In genomic region chr6:63316113-63316512, GRCh38 we compare ENCODE assay signal across 11 cellular contexts. TPM values are rescaled to one million over a fixed set of nuclear protein-coding genes. Genes with fewer than 3 reads are reported as not detected.
"Had no signal": no experiment of that assay in that cellular context is flagged by ENCODE, and none has a peak within 500 bp of the region (broad histone marks: within the 10 kb centered on the region; RNA-seq: fewer than 3 reads in every experiment).

No MANE protein-coding gene starts in this region.

- H3K4me3 Mint-ChIP-seq: H9 had no signal

- H3K4me1 Mint-ChIP-seq: H9 had no signal

- DNase-seq: GM23248, GOT3, H9, HCEC 1CT, IMR-90, Kasumi-1 had no signal

- ATAC-seq: K562 had no signal

- H3K4me2 ChIP-seq: KMS-11 had no signal

- H3K9ac ChIP-seq: GM23248, KMS-11 had no signal

- H3K9me3 Mint-ChIP-seq: H9 had no signal

- H3K27ac ChIP-seq: GM23248, HL-60, KMS-11 had no signal

- H2AFZ ChIP-seq: GM23248 had no signal

- H3K4me3 ChIP-seq: GM23248, K562 had no signal

- FAIRE-seq: K562 had no signal

- H3K27ac Mint-ChIP-seq: H9 had no signal

RNA-seq across cellular contexts. Expression of gene LGSN, which starts 3.7 kb away (rescaled TPM):
- total RNA-seq: GM23248, H4, HT1080, IMR-90, K562 had no signal
